ENCODE assay signal across 1 cellular context in genomic region chr16:68448360-68448970, GRCh38.
A peak's percentile ranks its signal among the peaks of the same experiment; 100 is the strongest.
TF ChIP-seq lines count a peak whose summit lies in the region.

SMPD3 (minus strand) TSS chr16:68448508; CDS start chr16:68372181, 76,327 bp downstream.

TF ChIP-seq in HepG2, 621 proteins besides CTCF, POLR2A, EP300 and RAD21 (continued from another document and continues in another):
- TF ChIP-seq, protein P1, sequence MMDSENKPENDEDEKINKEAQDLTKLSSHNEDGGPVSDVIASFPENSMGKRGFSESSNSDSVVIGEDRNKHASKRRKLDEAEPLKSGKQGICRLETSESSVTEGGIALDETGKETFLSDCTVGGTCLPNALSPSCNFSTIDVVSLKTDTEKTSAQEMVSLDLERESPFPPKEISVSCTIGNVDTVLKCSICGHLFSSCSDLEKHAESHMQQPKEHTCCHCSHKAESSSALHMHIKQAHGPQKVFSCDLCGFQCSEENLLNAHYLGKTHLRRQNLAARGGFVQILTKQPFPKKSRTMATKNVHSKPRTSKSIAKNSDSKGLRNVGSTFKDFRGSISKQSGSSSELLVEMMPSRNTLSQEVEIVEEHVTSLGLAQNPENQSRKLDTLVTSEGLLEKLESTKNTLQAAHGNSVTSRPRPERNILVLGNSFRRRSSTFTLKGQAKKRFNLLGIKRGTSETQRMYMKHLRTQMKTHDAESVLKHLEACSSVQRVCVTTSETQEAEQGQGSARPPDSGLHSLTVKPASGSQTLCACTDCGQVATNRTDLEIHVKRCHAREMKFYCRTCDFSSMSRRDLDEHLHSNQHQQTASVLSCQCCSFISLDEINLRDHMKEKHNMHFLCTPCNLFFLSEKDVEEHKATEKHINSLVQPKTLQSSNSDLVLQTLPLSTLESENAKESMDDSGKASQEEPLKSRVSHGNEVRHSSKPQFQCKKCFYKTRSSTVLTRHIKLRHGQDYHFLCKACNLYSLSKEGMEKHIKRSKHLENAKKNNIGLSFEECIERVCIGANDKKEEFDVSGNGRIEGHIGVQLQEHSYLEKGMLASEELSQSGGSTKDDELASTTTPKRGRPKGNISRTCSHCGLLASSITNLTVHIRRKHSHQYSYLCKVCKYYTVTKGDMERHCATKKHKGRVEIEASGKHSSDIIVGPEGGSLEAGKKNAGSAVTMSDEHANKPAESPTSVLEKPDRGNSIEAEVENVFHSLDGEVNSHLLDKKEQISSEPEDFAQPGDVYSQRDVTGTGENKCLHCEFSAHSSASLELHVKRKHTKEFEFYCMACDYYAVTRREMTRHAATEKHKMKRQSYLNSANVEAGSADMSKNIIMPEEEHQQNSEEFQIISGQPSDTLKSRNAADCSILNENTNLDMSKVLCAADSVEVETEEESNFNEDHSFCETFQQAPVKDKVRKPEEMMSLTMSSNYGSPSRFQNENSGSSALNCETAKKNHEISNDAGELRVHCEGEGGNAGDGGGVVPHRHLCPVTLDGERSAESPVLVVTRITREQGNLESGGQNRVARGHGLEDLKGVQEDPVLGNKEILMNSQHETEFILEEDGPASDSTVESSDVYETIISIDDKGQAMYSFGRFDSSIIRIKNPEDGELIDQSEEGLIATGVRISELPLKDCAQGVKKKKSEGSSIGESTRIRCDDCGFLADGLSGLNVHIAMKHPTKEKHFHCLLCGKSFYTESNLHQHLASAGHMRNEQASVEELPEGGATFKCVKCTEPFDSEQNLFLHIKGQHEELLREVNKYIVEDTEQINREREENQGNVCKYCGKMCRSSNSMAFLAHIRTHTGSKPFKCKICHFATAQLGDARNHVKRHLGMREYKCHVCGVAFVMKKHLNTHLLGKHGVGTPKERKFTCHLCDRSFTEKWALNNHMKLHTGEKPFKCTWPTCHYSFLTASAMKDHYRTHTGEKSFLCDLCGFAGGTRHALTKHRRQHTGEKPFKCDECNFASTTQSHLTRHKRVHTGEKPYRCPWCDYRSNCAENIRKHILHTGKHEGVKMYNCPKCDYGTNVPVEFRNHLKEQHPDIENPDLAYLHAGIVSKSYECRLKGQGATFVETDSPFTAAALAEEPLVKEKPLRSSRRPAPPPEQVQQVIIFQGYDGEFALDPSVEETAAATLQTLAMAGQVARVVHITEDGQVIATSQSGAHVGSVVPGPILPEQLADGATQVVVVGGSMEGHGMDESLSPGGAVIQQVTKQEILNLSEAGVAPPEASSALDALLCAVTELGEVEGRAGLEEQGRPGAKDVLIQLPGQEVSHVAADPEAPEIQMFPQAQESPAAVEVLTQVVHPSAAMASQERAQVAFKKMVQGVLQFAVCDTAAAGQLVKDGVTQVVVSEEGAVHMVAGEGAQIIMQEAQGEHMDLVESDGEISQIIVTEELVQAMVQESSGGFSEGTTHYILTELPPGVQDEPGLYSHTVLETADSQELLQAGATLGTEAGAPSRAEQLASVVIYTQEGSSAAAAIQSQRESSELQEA (CRISPR knock-in tag; IDR thresholded peaks at IDR 0.05; ENCODE audit: not compliant biosample characterization), result no peak
- TF ChIP-seq ZBTB40 (IDR thresholded peaks at IDR 0.05) (no peak), ZBTB40 (CRISPR knock-in tag; IDR thresholded peaks at IDR 0.05) (peak; percentile 28; the same call in 1 of the 2 replicates), DDIT3 (CRISPR knock-in tag; IDR thresholded peaks at IDR 0.05) (no peak), ZFP36 (IDR thresholded peaks at IDR 0.05; ENCODE audit: borderline replicate concordance, low read depth, low read length, partially characterized antibody) (no peak), U2AF1 (optimal IDR thresholded peaks at IDR 0.05; ENCODE audit: low read depth, low read length) (peak; percentile 41), BATF2 (CRISPR knock-in tag; IDR thresholded peaks at IDR 0.05) (no peak), ZBTB10 (CRISPR knock-in tag; IDR thresholded peaks at IDR 0.05; ENCODE audit: borderline replicate concordance) (0 out of 2 replicates have a peak, but pooled peaks have one; percentile 76), ZFP62 (CRISPR knock-in tag; IDR thresholded peaks at IDR 0.05) (peak; percentile 97), PLRG1 (conservative IDR thresholded peaks at IDR 0.05) (no peak), ZNF331 (CRISPR knock-in tag; IDR thresholded peaks at IDR 0.05) (peak; percentile 63; the same call in 1 of the 2 replicates), MIER2 (CRISPR knock-in tag; IDR thresholded peaks at IDR 0.05) (peak; percentile 99), FOXP1 (IDR thresholded peaks at IDR 0.05) (no peak), FOXP1 (CRISPR knock-in tag; IDR thresholded peaks at IDR 0.05) (peak; percentile 32; the same call in 1 of the 2 replicates), ZNF788 (CRISPR knock-in tag; IDR thresholded peaks at IDR 0.05; ENCODE audit: borderline replicate concordance) (0 out of 2 replicates have a peak, but pooled peaks have one; percentile 47), ZNF451 (CRISPR knock-in tag; IDR thresholded peaks at IDR 0.05) (0 out of 2 replicates have a peak, but pooled peaks have one; percentile 26), GABPB1 (CRISPR knock-in tag; IDR thresholded peaks at IDR 0.05) (peak; percentile 90), THAP8 (CRISPR knock-in tag; IDR thresholded peaks at IDR 0.05; ENCODE audit: borderline replicate concordance) (no peak), CHD4 (IDR thresholded peaks at IDR 0.05; ENCODE audit: borderline replicate concordance, low read length) (no peak; the same call in 1 of the 2 replicates), ZXDC (CRISPR knock-in tag; IDR thresholded peaks at IDR 0.05) (no peak), BCLAF1 (IDR thresholded peaks at IDR 0.05) (no peak), ZNF670 (CRISPR knock-in tag; IDR thresholded peaks at IDR 0.05; ENCODE audit: borderline replicate concordance) (no peak), KDM4B (CRISPR knock-in tag; IDR thresholded peaks at IDR 0.05) (peak; percentile 51; the same call in 1 of the 2 replicates)
